Comparison of ENCODE assay signal across 8 cellular contexts in the genomic region with DNA sequence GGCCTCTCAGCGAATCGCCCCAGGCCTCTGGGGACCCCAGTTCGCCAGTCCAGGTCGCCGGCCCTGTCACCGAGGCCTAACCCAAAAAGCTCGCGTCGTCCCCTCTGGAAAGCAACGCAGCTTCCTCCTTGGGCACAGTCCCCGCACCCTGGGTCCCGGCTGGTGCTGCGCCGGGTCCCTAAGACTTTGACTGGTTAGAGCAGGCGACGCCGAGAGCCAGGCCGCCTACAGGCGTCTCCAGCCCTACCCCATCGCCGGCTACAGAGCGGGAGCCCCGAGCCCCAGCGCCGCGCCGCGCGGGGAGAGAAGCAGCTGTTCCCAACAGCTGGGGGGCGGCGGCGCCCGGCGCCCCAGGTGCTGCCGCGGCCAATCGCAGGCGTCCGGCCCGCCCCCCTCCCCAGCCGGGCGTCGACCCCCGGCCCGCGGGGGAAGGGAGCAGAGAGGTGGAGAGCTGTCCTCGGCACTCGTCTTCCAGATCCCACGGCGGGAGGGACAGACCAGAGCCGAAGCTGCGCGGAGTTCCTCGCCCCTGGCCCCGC. TPM values are rescaled to one million over a fixed set of nuclear protein-coding genes. Genes with fewer than 3 reads are reported as not detected.
DNase-seq lines count a peak whose midpoint lies in the region; TF ChIP-seq lines count a peak whose summit lies in the region.

No MANE protein-coding gene starts in this region.

- H3K36me3 ChIP-seq in adipocyte (ENCODE audit: control insufficient read depth, insufficient read depth, low read length, severe bottlenecking) (no peaks in the 10 kb centered on the region), hepatocyte (replicated peaks; ENCODE audit: insufficient read depth, low read depth) (no peaks in the 10 kb centered on the region)

- H4K20me1 ChIP-seq in hepatocyte (ENCODE audit: insufficient read depth, poor library complexity, severe bottlenecking), result no peaks in the 10 kb centered on the region

- H3K27ac ChIP-seq in hepatocyte, result no peak overlapping the region

- H3K27me3 ChIP-seq in adipocyte (replicated peaks; ENCODE audit: control insufficient read depth, insufficient read depth, low read length), result no peaks in the 10 kb centered on the region
- peaks cover 47% of the 10 kb centered on the region for H3K27me3 ChIP-seq in hepatocyte

- H3K4me1 ChIP-seq in adipocyte (ENCODE audit: control insufficient read depth, insufficient read depth, low read length), result peaks cover 29% of the 10 kb centered on the region
- peaks cover 4% of the 10 kb centered on the region for H3K4me1 ChIP-seq in hepatocyte (ENCODE audit: insufficient read depth)

- peak overlapping the region; percentile 85 for H3K9ac ChIP-seq in adipocyte (ENCODE audit: low read length)

- H3K4me2 ChIP-seq in hepatocyte, result peak overlapping the region; percentile 96

- 2% methylated on average over 40 of the region's 55 CpGs for WGBS in hepatocyte (ENCODE audit: low lambda C conversion rate, missing lambda C conversion rate)

- H3K9me3 ChIP-seq in adipocyte (ENCODE audit: control insufficient read depth, low read length) (no peaks in the 10 kb centered on the region), hepatocyte (ENCODE audit: low read depth) (no peaks in the 10 kb centered on the region)

- no peaks in the 10 kb centered on the region for H3K9me2 ChIP-seq in hepatocyte (replicated peaks; ENCODE audit: insufficient read depth)

- no peaks in the 10 kb centered on the region for H3K79me2 ChIP-seq in hepatocyte

- no peak for TF ChIP-seq CTCF in GM20000 (IDR thresholded peaks at IDR 0.05; ENCODE audit: extremely low read depth, missing control alignments)
- no peak for TF ChIP-seq CTCF in hepatocyte (IDR thresholded peaks at IDR 0.05; ENCODE audit: poor library complexity)
- TF ChIP-seq CTCF in retinal pigment epithelial cell (conservative IDR thresholded peaks at IDR 0.05; ENCODE audit: low read depth, low read length), result peak; percentile 15

- peak overlapping the region; percentile 91 for H3K4me3 ChIP-seq in adipocyte (ENCODE audit: low read length)
- H3K4me3 ChIP-seq in hepatocyte, result peak overlapping the region; percentile 79
- H3K4me3 ChIP-seq in retinal pigment epithelial cell (ENCODE audit: low read length), result peak overlapping the region; percentile 93

- H2AFZ ChIP-seq in hepatocyte, result peak overlapping the region; percentile 89

- peak; percentile 16 for DNase-seq in GM20000 (ENCODE audit: low spot score)
- peak; percentile 70 for DNase-seq in adipocyte (ENCODE audit: low read depth)
- DNase-seq in hepatocyte (ENCODE audit: low spot score), result peak; percentile 62
- no peak for DNase-seq in retinal pigment epithelial cell (ENCODE audit: low read depth)
- no peak for DNase-seq in SKM-1 treated with dmso at 0.1 percent for 144 hours (lab: John Stamatoyannopoulos, UW; ENCODE audit: unreplicated experiment)
- no peak for DNase-seq in middle frontal gyrus (ENCODE audit: extremely low spot score, low spot score)
- DNase-seq in NCI-H187 treated with DMSO at 0.1 percent for 48 hours (lab: John Stamatoyannopoulos, UW), result no peak
- no peak for DNase-seq in T-helper 1 cell

RNA-seq across cellular contexts. Expression of a gene that starts 0.5 kb away (rescaled TPM):
- 0.97 and 2.3 TPM in 2 replicates for total RNA-seq in hepatocyte
- 0.29 and 0.39 TPM in 2 replicates for polyA plus RNA-seq in hepatocyte

Comparison
In these comparisons a context has a peak if more than half of its experiments do, and no peak if none do; other contexts are left out.
1. DNase-seq: peak in GM20000 (single experiment), adipocyte (single experiment) and hepatocyte (single experiment); none in retinal pigment epithelial cell (single experiment), SKM-1 treated with dmso at 0.1 percent for 144 hours (single experiment), middle frontal gyrus (single experiment), NCI-H187 treated with DMSO at 0.1 percent for 48 hours (single experiment) and T-helper 1 cell (0 of 5).
2. Peak in every context shown above with its lines, with median percentiles within 50 percentile points of each other: H3K4me3 ChIP-seq.